21 cellular contexts compared by ENCODE assay signal in genomic region chr16:87685405-87685755, GRCh38.
DNase-seq lines count a peak whose midpoint lies in the region; ATAC-seq, FAIRE-seq and TF ChIP-seq lines count a peak whose summit lies in the region.
"Had no signal": no experiment of that assay in that cellular context is flagged by ENCODE, and none has a peak within 500 bp of the region (broad histone marks: within the 10 kb centered on the region; RNA-seq: fewer than 3 reads in every experiment).

No MANE protein-coding gene starts in this region.

- TF ChIP-seq EP300 in HepG2 (IDR thresholded peaks at IDR 0.05; ENCODE audit: low read depth in 2 of 2, low read length in 2 of 2) (no peak), HepG2 (CRISPR knock-in tag; IDR thresholded peaks at IDR 0.05; ENCODE audit: borderline replicate concordance) (no peak)

- no peaks in the 10 kb centered on the region for H3K79me2 ChIP-seq in HepG2 (ENCODE audit: insufficient read depth, low read length)

- DNase-seq in HepG2 (ENCODE audit: low spot score) (no peak), right lobe of liver (no peak), nephron progenitor cell (no peak), left ventricle myocardium superior (no peak)
- DNase-seq: AML-193; Caco-2; Calu3; CD4-positive, alpha-beta T cell; CD8-positive, alpha-beta T cell; DMS79 treated with DMSO at 0.1 percent for 48 hours; GF-D8 had no signal

- no peaks in the 10 kb centered on the region for H3K36me3 Mint-ChIP-seq in nephron progenitor cell (ENCODE audit: low read depth)
- H3K36me3 Mint-ChIP-seq: CD8-positive, alpha-beta T cell had no signal

- no peak for FAIRE-seq in HepG2 (lab: Jason Lieb, UNC)
- FAIRE-seq: A549, D721Med, G401.6, GM12891, GM18507 had no signal

- no peak for TF ChIP-seq CTCF in HepG2 (CRISPR knock-in tag; IDR thresholded peaks at IDR 0.05)
- no peak for TF ChIP-seq CTCF in right lobe of liver (IDR thresholded peaks at IDR 0.05)
- TF ChIP-seq CTCF in nephron progenitor cell (IDR thresholded peaks at IDR 0.05) = no peak

- H3K4me1 ChIP-seq in HepG2 (ENCODE audit: insufficient read depth, low read length) = no peaks in the 10 kb centered on the region
- H3K4me1 ChIP-seq in right lobe of liver = no peaks in the 10 kb centered on the region
- H3K4me1 ChIP-seq: A549, Caco-2 had no signal

- no peaks in the 10 kb centered on the region for H3K9me3 Mint-ChIP-seq in nephron progenitor cell
- H3K9me3 Mint-ChIP-seq: CD4-positive, alpha-beta T cell; CD8-positive, alpha-beta T cell had no signal

- 49% methylated on average over 19 of the region's 19 CpGs for WGBS in HepG2 (ENCODE audit: low lambda C conversion rate)
- no CpG with 5 or more reads among the region's 19 CpGs for WGBS in right lobe of liver (ENCODE audit: insufficient coverage, low coverage, low lambda C conversion rate, missing lambda C conversion rate)

- no TSS peak for BruUV-seq in HepG2 (replicated peaks; lab: Mats Ljungman, UMichigan)

- H3K27me3 ChIP-seq in HepG2 (ENCODE audit: control insufficient read depth in 1 of 2, insufficient read depth in 2 of 2, low read length in 2 of 2) = peaks cover 17 to 80% of the 10 kb centered on the region in 2 experiments
- no peaks in the 10 kb centered on the region for H3K27me3 ChIP-seq in right lobe of liver
- H3K27me3 ChIP-seq: BLaER1 treated with 17β-estradiol and CSF1 and Interleukin-3, amounts not matched to agents 10 nM and 100 nM had no signal

- H2AFZ ChIP-seq in HepG2 (ENCODE audit: low read length) = no peak overlapping the region

- no peak overlapping the region for H3K4me3 ChIP-seq in HepG2 (replicated peaks in 1 of 3; ENCODE audit: insufficient read depth in 1 of 3, low read depth in 2 of 3, low read length in 3 of 3)
- H3K4me3 ChIP-seq in right lobe of liver = no peak overlapping the region
- H3K4me3 ChIP-seq: A549; BLaER1 treated with 17β-estradiol and CSF1 and Interleukin-3, amounts not matched to agents 10 nM and 100 nM had no signal

- CTCF ChIA-PET in HepG2 (lab: Yijun Ruan, JAX; ENCODE audit: low intra/inter-chr PET ratio, low total read pairs) = no interaction called here

- H3K27me3 Mint-ChIP-seq in nephron progenitor cell (ENCODE audit: low read depth, poor library complexity) = no peaks in the 10 kb centered on the region
- H3K27me3 Mint-ChIP-seq: CD4-positive, alpha-beta T cell had no signal

- H3K4me1 Mint-ChIP-seq in nephron progenitor cell = no peaks in the 10 kb centered on the region

- H3K27ac Mint-ChIP-seq in nephron progenitor cell = peak overlapping the region; percentile 18
- H3K27ac Mint-ChIP-seq: B cell; CD4-positive, alpha-beta T cell; CD8-positive, alpha-beta T cell had no signal

- intact Hi-C loops in HepG2 (cut with micrococcal nuclease; ENCODE audit: unreplicated experiment) (no loop called here), right lobe of liver (cut with DNase I) (no loop called here), left ventricle myocardium superior (cut with micrococcal nuclease) (no loop called here)

- H4K20me1 ChIP-seq in HepG2 (ENCODE audit: insufficient read depth, low read length) = peaks cover 9% of the 10 kb centered on the region; the same call in 1 of the 2 replicates

- POLR2A ChIA-PET in HepG2 (lab: Yijun Ruan, JAX) = no interaction called here

- in situ Hi-C loops in HepG2 (cut with HindIII; ENCODE audit: extremely low pct_ligation_motif_present, low pct_unique_long_range_greater_than_20kb) = no loop called here

- no peak for ATAC-seq in HepG2
- no peak for ATAC-seq in right lobe of liver
- ATAC-seq in GM21529 (IDR thresholded peaks at IDR 0.05; ENCODE audit: unreplicated experiment) = no peak
- no peak for ATAC-seq in left ventricle myocardium superior
- ATAC-seq: A549; CD8-positive, alpha-beta T cell had no signal

- no peak overlapping the region for H3K4me2 ChIP-seq in HepG2 (ENCODE audit: low read depth, low read length)
- H3K4me2 ChIP-seq: A549; BLaER1 treated with 17β-estradiol and CSF1 and Interleukin-3, amounts not matched to agents 10 nM and 100 nM had no signal

- no peaks in the 10 kb centered on the region for H3K36me3 ChIP-seq in HepG2 (replicated peaks in 1 of 2; ENCODE audit: control insufficient read depth in 1 of 2, insufficient read depth in 2 of 2, low read length in 2 of 2)
- no peaks in the 10 kb centered on the region for H3K36me3 ChIP-seq in right lobe of liver
- H3K36me3 ChIP-seq: BLaER1 treated with 17β-estradiol and CSF1 and Interleukin-3, amounts not matched to agents 10 nM and 100 nM had no signal

- TF ChIP-seq POLR2A in HepG2 (IDR thresholded peaks at IDR 0.05; ENCODE audit: insufficient read depth in 1 of 2, low read depth in 2 of 2, low read length in 2 of 2) = no peak
- TF ChIP-seq POLR2A in right lobe of liver (IDR thresholded peaks at IDR 0.05) = no peak

- no peak overlapping the region for H3K4me3 Mint-ChIP-seq in nephron progenitor cell
- H3K4me3 Mint-ChIP-seq: B cell; CD4-positive, alpha-beta T cell; CD8-positive, alpha-beta T cell had no signal

- H3K9me3 ChIP-seq in HepG2 (ENCODE audit: low read length) = no peaks in the 10 kb centered on the region
- no peaks in the 10 kb centered on the region for H3K9me3 ChIP-seq in right lobe of liver
- H3K9me3 ChIP-seq: A549; BLaER1 treated with 17β-estradiol and CSF1 and Interleukin-3, amounts not matched to agents 10 nM and 100 nM; Caco-2 had no signal

- no peak for TF ChIP-seq RAD21 in HepG2 (CRISPR knock-in tag; IDR thresholded peaks at IDR 0.05)

- no peak overlapping the region for H3K9ac ChIP-seq in HepG2 (ENCODE audit: insufficient read depth, low read depth, low read length)
- H3K9ac ChIP-seq: BLaER1 treated with 17β-estradiol and CSF1 and Interleukin-3, amounts not matched to agents 10 nM and 100 nM had no signal

- H3K27ac ChIP-seq in HepG2 (ENCODE audit: extremely low read length, insufficient read depth, low read length) (no peak overlapping the region), right lobe of liver (no peak overlapping the region)
- H3K27ac ChIP-seq: 22Rv1; A549; BLaER1 treated with 17β-estradiol and CSF1 and Interleukin-3, amounts not matched to agents 10 nM and 100 nM; C4-2B had no signal

TF ChIP-seq in HepG2, 621 proteins besides CTCF, POLR2A, EP300 and RAD21:
- TF ChIP-seq MNT (IDR thresholded peaks at IDR 0.05) = 0 out of 2 replicates have a peak, but pooled peaks have one; percentile 8
- TF ChIP-seq EZH2 (conservative IDR thresholded peaks at IDR 0.05; ENCODE audit: low read depth, low read length) = no peak
- TF ChIP-seq ZNF768 (CRISPR knock-in tag; IDR thresholded peaks at IDR 0.05) = 0 out of 2 replicates have a peak, but pooled peaks have one; percentile 17
- TF ChIP-seq MED1 (CRISPR knock-in tag; IDR thresholded peaks at IDR 0.05) = no peak
